31 cellular contexts compared by ENCODE assay signal in genomic region chr3:7444886-7445285, GRCh38.
"Had no signal": no experiment of that assay in that cellular context is flagged by ENCODE, and none has a peak within 500 bp of the region (broad histone marks: within the 10 kb centered on the region; RNA-seq: fewer than 3 reads in every experiment).

No MANE protein-coding gene starts in this region.

- H3K9me3 ChIP-seq: Peyer's patch had no signal

- H3K4me3 Mint-ChIP-seq: activated CD4-positive, alpha-beta memory T cell treated with anti-CD3 and anti-CD28 coated beads, Interleukin-2, amount 10 ng/mL, durations not matched to agents 7 days and 5 days; activated CD4-positive, alpha-beta T cell treated with anti-CD3 and anti-CD28 coated beads, Interleukin-2, amount 10 ng/mL, durations not matched to agents 24 days and 14 days; activated CD8-positive, alpha-beta memory T cell treated with anti-CD3 and anti-CD28 coated beads, Interleukin-2, amount 10 ng/mL, durations not matched to agents 7 days and 5 days; activated naive CD4-positive, alpha-beta T cell treated with anti-CD3 and anti-CD28 coated beads, Interleukin-2, amount 10 ng/mL, durations not matched to agents 7 days and 5 days; activated naive CD8-positive, alpha-beta T cell; activated naive CD8-positive, alpha-beta T cell treated with anti-CD3 and anti-CD28 coated beads, Interleukin-2, amount 50 U/mL, for 24 hours; brain had no signal

- H3K27ac Mint-ChIP-seq: activated CD4-positive, alpha-beta memory T cell treated with anti-CD3 and anti-CD28 coated beads, Interleukin-2, amount 10 ng/mL, durations not matched to agents 7 days and 5 days; activated CD4-positive, alpha-beta T cell treated with anti-CD3 and anti-CD28 coated beads, Interleukin-2, amount 10 ng/mL, durations not matched to agents 24 days and 14 days; activated CD8-positive, alpha-beta memory T cell treated with anti-CD3 and anti-CD28 coated beads, Interleukin-2, amount 10 ng/mL, durations not matched to agents 7 days and 5 days; activated naive CD4-positive, alpha-beta T cell treated with anti-CD3 and anti-CD28 coated beads, Interleukin-2, amount 10 ng/mL, durations not matched to agents 7 days and 5 days; activated naive CD8-positive, alpha-beta T cell; activated naive CD8-positive, alpha-beta T cell treated with anti-CD3 and anti-CD28 coated beads, Interleukin-2, amount 50 U/mL, for 24 hours; brain had no signal

- H3K4me1 Mint-ChIP-seq: activated CD4-positive, alpha-beta memory T cell treated with anti-CD3 and anti-CD28 coated beads, Interleukin-2, amount 10 ng/mL, durations not matched to agents 7 days and 5 days; activated CD4-positive, alpha-beta T cell treated with anti-CD3 and anti-CD28 coated beads, Interleukin-2, amount 10 ng/mL, durations not matched to agents 24 days and 14 days; activated CD8-positive, alpha-beta memory T cell treated with anti-CD3 and anti-CD28 coated beads, Interleukin-2, amount 10 ng/mL, durations not matched to agents 7 days and 5 days; activated naive CD4-positive, alpha-beta T cell treated with anti-CD3 and anti-CD28 coated beads, Interleukin-2, amount 10 ng/mL, durations not matched to agents 7 days and 5 days; activated naive CD8-positive, alpha-beta T cell treated with anti-CD3 and anti-CD28 coated beads, Interleukin-2, amount 50 U/mL, for 24 hours; brain had no signal

- H3K4me1 ChIP-seq: Peyer's patch had no signal

- H3K27me3 Mint-ChIP-seq: activated CD4-positive, alpha-beta memory T cell treated with anti-CD3 and anti-CD28 coated beads, Interleukin-2, amount 10 ng/mL, durations not matched to agents 7 days and 5 days; activated CD4-positive, alpha-beta T cell treated with anti-CD3 and anti-CD28 coated beads, Interleukin-2, amount 10 ng/mL, durations not matched to agents 24 days and 14 days; activated CD8-positive, alpha-beta memory T cell treated with anti-CD3 and anti-CD28 coated beads, Interleukin-2, amount 10 ng/mL, durations not matched to agents 7 days and 5 days; activated naive CD4-positive, alpha-beta T cell treated with anti-CD3 and anti-CD28 coated beads, Interleukin-2, amount 10 ng/mL, durations not matched to agents 7 days and 5 days; activated naive CD8-positive, alpha-beta T cell treated with anti-CD3 and anti-CD28 coated beads, Interleukin-2, amount 50 U/mL, for 24 hours; brain had no signal

- H3K4me3 ChIP-seq: Peyer's patch had no signal

- H3K4me2 ChIP-seq: KMS-11 had no signal

- H3K36me3 Mint-ChIP-seq: activated CD8-positive, alpha-beta memory T cell treated with anti-CD3 and anti-CD28 coated beads, Interleukin-2, amount 10 ng/mL, durations not matched to agents 7 days and 5 days; activated naive CD4-positive, alpha-beta T cell treated with anti-CD3 and anti-CD28 coated beads, Interleukin-2, amount 10 ng/mL, durations not matched to agents 7 days and 5 days; activated naive CD8-positive, alpha-beta T cell; brain had no signal

- DNase-seq: activated CD4-positive, alpha-beta memory T cell treated with anti-CD3 and anti-CD28 coated beads, Interleukin-2, amount 10 ng/mL, durations not matched to agents 7 days and 5 days; activated CD4-positive, alpha-beta T cell treated with anti-CD3 and anti-CD28 coated beads, Interleukin-2, amount 10 ng/mL, durations not matched to agents 24 days and 14 days; activated CD4-positive, CD25-positive, alpha-beta regulatory T cell; activated CD8-positive, alpha-beta memory T cell treated with anti-CD3 and anti-CD28 coated beads for 24 hours; activated CD8-positive, alpha-beta memory T cell treated with anti-CD3 and anti-CD28 coated beads, Interleukin-2, amount 10 ng/mL, durations not matched to agents 7 days and 5 days; activated CD8-positive, alpha-beta memory T cell treated with anti-CD3 and anti-CD28 coated beads, Interleukin-2, amount 50 U/mL, for 48 hours; activated effector memory CD4-positive, alpha-beta T cell treated with Interleukin-2 at 50 U/mL for 16 hours; activated naive CD4-positive, alpha-beta T cell treated with anti-CD3 and anti-CD28 coated beads, Interleukin-2, amount 10 ng/mL, durations not matched to agents 7 days and 5 days; activated naive CD8-positive, alpha-beta T cell treated with anti-CD3 and anti-CD28 coated beads, Interleukin-2, amount 50 U/mL, for 24 hours; activated T-cell treated with anti-CD3 and anti-CD28 coated beads, Interleukin-2, amount 50 U/mL, for 48 hours; anterior cingulate cortex; NCI-H1092 treated with DMSO at 0.1 percent for 48 hours; NCI-H1417; NCI-H146; NCI-H187; NCI-H2029 treated with DMSO at 0.1 percent for 48 hours; NCI-H2107; NCI-H2171; NCI-H510A; NCI-H526; NCI-H748 treated with DMSO at 0.1 percent for 48 hours; NK-92 treated with Interleukin-12 subunit alpha and Interleukin-12 subunit beta, amount 100 ng/mL, for 24 hours; PC-3; Peyer's patch; RPMI8226; SW 1271; T1000; WERI-Rb-1 had no signal

- H3K27ac ChIP-seq: KMS-11, Peyer's patch, WERI-Rb-1 had no signal

- H3K27me3 ChIP-seq: Peyer's patch had no signal

- H3K36me3 ChIP-seq: Peyer's patch, WERI-Rb-1 had no signal

- H3K9me3 Mint-ChIP-seq: activated CD4-positive, alpha-beta memory T cell treated with anti-CD3 and anti-CD28 coated beads, Interleukin-2, amount 10 ng/mL, durations not matched to agents 7 days and 5 days; activated CD4-positive, alpha-beta T cell treated with anti-CD3 and anti-CD28 coated beads, Interleukin-2, amount 10 ng/mL, durations not matched to agents 24 days and 14 days; activated naive CD4-positive, alpha-beta T cell treated with anti-CD3 and anti-CD28 coated beads, Interleukin-2, amount 10 ng/mL, durations not matched to agents 7 days and 5 days had no signal

- H3K9ac ChIP-seq: KMS-11 had no signal
